In genomic region chr5:168979140-168979539, GRCh38 we compare ENCODE assay signal across 2 cellular contexts.
TF ChIP-seq lines count a peak whose summit lies in the region.

No MANE protein-coding gene starts in this region.

TF ChIP-seq in SK-N-SH, 30 proteins besides CTCF, POLR2A, EP300 and RAD21 (continued from another document):
- TF ChIP-seq PBX3 (IDR thresholded peaks at IDR 0.05) (no peak), POLR2AphosphoS5 (IDR thresholded peaks at IDR 0.05; ENCODE audit: low read depth, low read length) (no peak), CHD2 (IDR thresholded peaks at IDR 0.05; ENCODE audit: low read length, partially characterized antibody) (no peak), RFX5 (IDR thresholded peaks at IDR 0.05; ENCODE audit: low read length) (no peak), ELF1 (IDR thresholded peaks at IDR 0.05) (no peak), MEF2A (IDR thresholded peaks at IDR 0.05; ENCODE audit: borderline replicate concordance, low read depth) (no peak), FOXJ3 (CRISPR knock-in tag; IDR thresholded peaks at IDR 0.05) (no peak), GABPA (IDR thresholded peaks at IDR 0.05; ENCODE audit: low read depth) (no peak), FOXM1 (IDR thresholded peaks at IDR 0.05; ENCODE audit: low read depth) (no peak), NRF1 (IDR thresholded peaks at IDR 0.05; ENCODE audit: low read depth, low read length) (no peak), JUND (IDR thresholded peaks at IDR 0.05) (no peak), NFIC (IDR thresholded peaks at IDR 0.05; ENCODE audit: borderline replicate concordance) (no peak)
- TF ChIP-seq, protein P1, sequence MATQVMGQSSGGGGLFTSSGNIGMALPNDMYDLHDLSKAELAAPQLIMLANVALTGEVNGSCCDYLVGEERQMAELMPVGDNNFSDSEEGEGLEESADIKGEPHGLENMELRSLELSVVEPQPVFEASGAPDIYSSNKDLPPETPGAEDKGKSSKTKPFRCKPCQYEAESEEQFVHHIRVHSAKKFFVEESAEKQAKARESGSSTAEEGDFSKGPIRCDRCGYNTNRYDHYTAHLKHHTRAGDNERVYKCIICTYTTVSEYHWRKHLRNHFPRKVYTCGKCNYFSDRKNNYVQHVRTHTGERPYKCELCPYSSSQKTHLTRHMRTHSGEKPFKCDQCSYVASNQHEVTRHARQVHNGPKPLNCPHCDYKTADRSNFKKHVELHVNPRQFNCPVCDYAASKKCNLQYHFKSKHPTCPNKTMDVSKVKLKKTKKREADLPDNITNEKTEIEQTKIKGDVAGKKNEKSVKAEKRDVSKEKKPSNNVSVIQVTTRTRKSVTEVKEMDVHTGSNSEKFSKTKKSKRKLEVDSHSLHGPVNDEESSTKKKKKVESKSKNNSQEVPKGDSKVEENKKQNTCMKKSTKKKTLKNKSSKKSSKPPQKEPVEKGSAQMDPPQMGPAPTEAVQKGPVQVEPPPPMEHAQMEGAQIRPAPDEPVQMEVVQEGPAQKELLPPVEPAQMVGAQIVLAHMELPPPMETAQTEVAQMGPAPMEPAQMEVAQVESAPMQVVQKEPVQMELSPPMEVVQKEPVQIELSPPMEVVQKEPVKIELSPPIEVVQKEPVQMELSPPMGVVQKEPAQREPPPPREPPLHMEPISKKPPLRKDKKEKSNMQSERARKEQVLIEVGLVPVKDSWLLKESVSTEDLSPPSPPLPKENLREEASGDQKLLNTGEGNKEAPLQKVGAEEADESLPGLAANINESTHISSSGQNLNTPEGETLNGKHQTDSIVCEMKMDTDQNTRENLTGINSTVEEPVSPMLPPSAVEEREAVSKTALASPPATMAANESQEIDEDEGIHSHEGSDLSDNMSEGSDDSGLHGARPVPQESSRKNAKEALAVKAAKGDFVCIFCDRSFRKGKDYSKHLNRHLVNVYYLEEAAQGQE (IDR thresholded peaks at IDR 0.05; ENCODE audit: low read depth, low read length), result no peak
- TF ChIP-seq, protein P2, sequence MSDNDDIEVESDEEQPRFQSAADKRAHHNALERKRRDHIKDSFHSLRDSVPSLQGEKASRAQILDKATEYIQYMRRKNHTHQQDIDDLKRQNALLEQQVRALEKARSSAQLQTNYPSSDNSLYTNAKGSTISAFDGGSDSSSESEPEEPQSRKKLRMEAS (IDR thresholded peaks at IDR 0.05; ENCODE audit: low read depth), result no peak
- TF ChIP-seq, protein P3, sequence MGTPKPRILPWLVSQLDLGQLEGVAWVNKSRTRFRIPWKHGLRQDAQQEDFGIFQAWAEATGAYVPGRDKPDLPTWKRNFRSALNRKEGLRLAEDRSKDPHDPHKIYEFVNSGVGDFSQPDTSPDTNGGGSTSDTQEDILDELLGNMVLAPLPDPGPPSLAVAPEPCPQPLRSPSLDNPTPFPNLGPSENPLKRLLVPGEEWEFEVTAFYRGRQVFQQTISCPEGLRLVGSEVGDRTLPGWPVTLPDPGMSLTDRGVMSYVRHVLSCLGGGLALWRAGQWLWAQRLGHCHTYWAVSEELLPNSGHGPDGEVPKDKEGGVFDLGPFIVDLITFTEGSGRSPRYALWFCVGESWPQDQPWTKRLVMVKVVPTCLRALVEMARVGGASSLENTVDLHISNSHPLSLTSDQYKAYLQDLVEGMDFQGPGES (IDR thresholded peaks at IDR 0.05; ENCODE audit: low read depth, low read length), result no peak

TF ChIP-seq in SK-N-SH treated with all-trans-retinoic acid at 6 μM for 48 hours, 23 proteins besides CTCF, POLR2A, EP300 and RAD21 (continued from another document):
- TF ChIP-seq, protein P4, sequence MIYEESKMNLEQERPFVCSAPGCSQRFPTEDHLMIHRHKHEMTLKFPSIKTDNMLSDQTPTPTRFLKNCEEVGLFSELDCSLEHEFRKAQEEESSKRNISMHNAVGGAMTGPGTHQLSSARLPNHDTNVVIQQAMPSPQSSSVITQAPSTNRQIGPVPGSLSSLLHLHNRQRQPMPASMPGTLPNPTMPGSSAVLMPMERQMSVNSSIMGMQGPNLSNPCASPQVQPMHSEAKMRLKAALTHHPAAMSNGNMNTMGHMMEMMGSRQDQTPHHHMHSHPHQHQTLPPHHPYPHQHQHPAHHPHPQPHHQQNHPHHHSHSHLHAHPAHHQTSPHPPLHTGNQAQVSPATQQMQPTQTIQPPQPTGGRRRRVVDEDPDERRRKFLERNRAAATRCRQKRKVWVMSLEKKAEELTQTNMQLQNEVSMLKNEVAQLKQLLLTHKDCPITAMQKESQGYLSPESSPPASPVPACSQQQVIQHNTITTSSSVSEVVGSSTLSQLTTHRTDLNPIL (CRISPR knock-in tag; IDR thresholded peaks at IDR 0.05; ENCODE audit: low read depth), result no peak
- TF ChIP-seq PPARA (CRISPR knock-in tag; IDR thresholded peaks at IDR 0.05; ENCODE audit: borderline replicate concordance), result no peak
